8 cellular contexts compared by ENCODE assay signal in the genomic region with DNA sequence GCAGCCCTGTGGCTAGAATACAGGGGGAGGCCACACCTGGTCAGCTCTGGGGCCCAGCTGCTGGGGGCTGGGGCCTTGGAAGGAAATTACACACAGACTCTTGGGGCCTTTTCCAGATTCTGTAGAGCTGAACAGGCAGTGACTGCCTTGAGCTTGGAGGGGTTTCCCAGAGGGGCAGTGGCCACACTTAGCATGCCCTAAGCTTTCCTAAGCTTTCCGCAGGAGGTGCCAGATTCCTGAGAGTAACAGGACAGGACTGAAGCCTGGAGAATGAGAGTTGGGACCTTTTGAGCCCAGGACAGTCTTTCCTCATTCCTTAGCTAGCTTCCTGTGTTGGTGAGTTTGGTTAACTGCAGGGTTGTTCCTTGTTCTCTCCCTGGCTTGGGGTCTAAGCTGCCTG. TPM values are rescaled to one million over a fixed set of nuclear protein-coding genes. Genes with fewer than 3 reads are reported as not detected.
DNase-seq lines count a peak whose midpoint lies in the region; ATAC-seq and TF ChIP-seq lines count a peak whose summit lies in the region.

No MANE protein-coding gene starts in this region.

- TF ChIP-seq CTCF in activated B cell treated with CpG ODN at 0.5 μM for 24 hours (IDR thresholded peaks at IDR 0.05) (no peak), fibroblast of villous mesenchyme (IDR thresholded peaks at IDR 0.05; ENCODE audit: insufficient read depth, low read depth, low read length) (no peak), brain microvascular endothelial cell (IDR thresholded peaks at IDR 0.05; ENCODE audit: low read depth, low read length, missing control alignments) (no peak)

- H3K4me3 ChIP-seq in fibroblast of villous mesenchyme (ENCODE audit: low read depth, low read length) = peak overlapping the region; percentile 87
- peak overlapping the region in 5 of 7 experiments; percentile 54 to 99 (median 88) for H3K4me3 ChIP-seq in skin epidermis
- no peak overlapping the region for H3K4me3 ChIP-seq in brain microvascular endothelial cell (ENCODE audit: low read depth, low read length)

- intact Hi-C loops in activated B cell treated with CpG ODN at 0.5 μM for 24 hours (cut with micrococcal nuclease) = no loop called here

- H3K4me1 Mint-ChIP-seq in activated CD4-positive, alpha-beta T cell treated with anti-CD3 and anti-CD28 coated beads, Interleukin-2, amount 10 ng/mL, durations not matched to agents 7 days and 5 days = peaks cover 19% of the 10 kb centered on the region
- H3K4me1 Mint-ChIP-seq in activated B cell treated with CpG ODN at 0.5 μM for 24 hours = peaks cover 14% of the 10 kb centered on the region

- H3K36me3 ChIP-seq in brain microvascular endothelial cell (replicated peaks) = peaks cover 29% of the 10 kb centered on the region

- DNase-seq in activated CD4-positive, alpha-beta T cell treated with anti-CD3 and anti-CD28 coated beads, Interleukin-2, amount 10 ng/mL, durations not matched to agents 7 days and 5 days = no peak
- DNase-seq in activated CD4-positive, alpha-beta T cell treated with anti-CD3 and anti-CD28 coated beads, Interleukin-2, amount 50 U/mL, for 48 hours = no peak
- DNase-seq in activated B cell treated with CpG ODN at 0.5 μM for 24 hours = no peak
- DNase-seq in fibroblast of villous mesenchyme (ENCODE audit: low read depth) = no peak
- no peak for DNase-seq in brain microvascular endothelial cell
- DNase-seq in iPS-NIHi7 (ENCODE audit: extremely low spot score) = no peak

- H3K27ac ChIP-seq in skin epidermis = peak overlapping the region in 4 of 21 experiments; percentile 10 to 93 (median 84)
- H3K27ac ChIP-seq in brain microvascular endothelial cell = no peak overlapping the region

- H3K27me3 Mint-ChIP-seq in activated CD4-positive, alpha-beta T cell treated with anti-CD3 and anti-CD28 coated beads, Interleukin-2, amount 10 ng/mL, durations not matched to agents 7 days and 5 days = no peaks in the 10 kb centered on the region
- H3K27me3 Mint-ChIP-seq in activated B cell treated with CpG ODN at 0.5 μM for 24 hours = no peaks in the 10 kb centered on the region

- in situ Hi-C loops in brain microvascular endothelial cell (cut with HindIII; ENCODE audit: low pct_ligation_motif_present, low sequenced_read_pairs) = no loop called here

- H3K27me3 ChIP-seq in brain microvascular endothelial cell (replicated peaks) = no peaks in the 10 kb centered on the region

- POLR2A ChIA-PET in activated CD4-positive, alpha-beta T cell treated with anti-CD3 and anti-CD28 coated beads, Interleukin-2, amount 10 ng/mL, durations not matched to agents 7 days and 5 days (lab: Charles Lee) = no interaction called here
- POLR2A ChIA-PET in activated B cell treated with CpG ODN at 0.5 μM for 24 hours (lab: Charles Lee) = interaction anchor here (0.6 to 1.6 kb wide), 4 partner anchors 16 to 131 kb away, joined by 3 to 7 read pairs (median 6); partner anchors contain the start of gene SPOUT1

- peak overlapping the region; percentile 97 for H3K4me3 Mint-ChIP-seq in activated CD4-positive, alpha-beta T cell treated with anti-CD3 and anti-CD28 coated beads, Interleukin-2, amount 10 ng/mL, durations not matched to agents 7 days and 5 days
- peak overlapping the region; percentile 95 for H3K4me3 Mint-ChIP-seq in activated B cell treated with CpG ODN at 0.5 μM for 24 hours

- CTCF ChIA-PET in activated CD4-positive, alpha-beta T cell treated with anti-CD3 and anti-CD28 coated beads, Interleukin-2, amount 10 ng/mL, durations not matched to agents 7 days and 5 days (lab: Charles Lee) = interaction anchor here (0.6 to 2.1 kb wide), 6 partner anchors 15 to 139 kb away, joined by 3 to 13 read pairs (median 4); partner anchors contain the start of gene ENDOG
- CTCF ChIA-PET in activated B cell treated with CpG ODN at 0.5 μM for 24 hours (lab: Charles Lee) = interaction anchor here (0.8 to 2.2 kb wide), 3 partner anchors 30 to 140 kb away, joined by 3 to 9 read pairs (median 4); partner anchors contain the start of gene ENDOG

- no peak for ATAC-seq in activated B cell treated with CpG ODN at 0.5 μM for 24 hours (ENCODE audit: low read depth)
- ATAC-seq in GM19035 (IDR thresholded peaks at IDR 0.05; ENCODE audit: unreplicated experiment) = no peak

- H3K36me3 Mint-ChIP-seq in activated CD4-positive, alpha-beta T cell treated with anti-CD3 and anti-CD28 coated beads, Interleukin-2, amount 10 ng/mL, durations not matched to agents 7 days and 5 days (ENCODE audit: low read depth) = peaks cover 10% of the 10 kb centered on the region
- peaks cover 43% of the 10 kb centered on the region for H3K36me3 Mint-ChIP-seq in activated B cell treated with CpG ODN at 0.5 μM for 24 hours (ENCODE audit: low read depth)

- peak overlapping the region; percentile 76 for H3K27ac Mint-ChIP-seq in activated CD4-positive, alpha-beta T cell treated with anti-CD3 and anti-CD28 coated beads, Interleukin-2, amount 10 ng/mL, durations not matched to agents 7 days and 5 days
- peak overlapping the region; percentile 85 for H3K27ac Mint-ChIP-seq in activated B cell treated with CpG ODN at 0.5 μM for 24 hours

- H3K9me3 Mint-ChIP-seq in activated CD4-positive, alpha-beta T cell treated with anti-CD3 and anti-CD28 coated beads, Interleukin-2, amount 10 ng/mL, durations not matched to agents 7 days and 5 days = no peaks in the 10 kb centered on the region
- no peaks in the 10 kb centered on the region for H3K9me3 Mint-ChIP-seq in activated B cell treated with CpG ODN at 0.5 μM for 24 hours

RNA-seq across cellular contexts. Expression of gene TBC1D13, which starts 1.4 kb away (rescaled TPM):
- 10 to 100 TPM; 18.4 to 21.1 TPM for total RNA-seq in activated CD4-positive, alpha-beta T cell treated with anti-CD3 and anti-CD28 coated beads, Interleukin-2, amount 10 ng/mL, durations not matched to agents 7 days and 5 days
- total RNA-seq in activated B cell treated with CpG ODN at 0.5 μM for 24 hours = 21.5 and 26.4 TPM in 2 replicates
- total RNA-seq in fibroblast of villous mesenchyme = 10.4 and 12.9 TPM in 2 replicates

RNA-seq across cellular contexts. Expression of gene ZER1, which starts 16.7 kb away (rescaled TPM):
- 10 to 100 TPM; 21.3 TPM for total RNA-seq in activated CD4-positive, alpha-beta T cell treated with anti-CD3 and anti-CD28 coated beads, Interleukin-2, amount 10 ng/mL, durations not matched to agents 7 days and 5 days
- total RNA-seq in activated B cell treated with CpG ODN at 0.5 μM for 24 hours (24.0 and 26.0 TPM in 2 replicates), fibroblast of villous mesenchyme (17.3 and 22.9 TPM in 2 replicates)

RNA-seq across cellular contexts. Expression of gene ENDOG, which starts 29.9 kb away (rescaled TPM):
- total RNA-seq in activated CD4-positive, alpha-beta T cell treated with anti-CD3 and anti-CD28 coated beads, Interleukin-2, amount 10 ng/mL, durations not matched to agents 7 days and 5 days = 10 to 100 TPM; 10.2 to 11.3 TPM
- 14.6 and 16.9 TPM in 2 replicates for total RNA-seq in activated B cell treated with CpG ODN at 0.5 μM for 24 hours
- 17.3 and 26.4 TPM in 2 replicates for total RNA-seq in fibroblast of villous mesenchyme

RNA-seq across cellular contexts. Expression of gene SPOUT1, which starts 41.1 kb away (rescaled TPM):
- total RNA-seq in activated CD4-positive, alpha-beta T cell treated with anti-CD3 and anti-CD28 coated beads, Interleukin-2, amount 10 ng/mL, durations not matched to agents 7 days and 5 days = 10 to 100 TPM; 60.5 to 75.0 TPM
- total RNA-seq in activated B cell treated with CpG ODN at 0.5 μM for 24 hours = 78.9 and 79.1 TPM in 2 replicates
- total RNA-seq in fibroblast of villous mesenchyme = 11.7 and 12.6 TPM in 2 replicates
